ENCODE assay signal across 1 cellular context in genomic region chr17:64005734-64006167, GRCh38.
TF ChIP-seq lines count a peak whose summit lies in the region.

No MANE protein-coding gene starts in this region.

TF ChIP-seq in SK-N-SH, 30 proteins besides CTCF, POLR2A, EP300 and RAD21:
- TF ChIP-seq FOXJ3 (CRISPR knock-in tag; IDR thresholded peaks at IDR 0.05) (peak; percentile 69; the same call in 1 of the 2 replicates), PBX3 (IDR thresholded peaks at IDR 0.05) (no peak), MXI1 (IDR thresholded peaks at IDR 0.05; ENCODE audit: low read depth, low read length) (peak; percentile 34; the same call in 1 of the 2 replicates)
